In the genomic region with DNA sequence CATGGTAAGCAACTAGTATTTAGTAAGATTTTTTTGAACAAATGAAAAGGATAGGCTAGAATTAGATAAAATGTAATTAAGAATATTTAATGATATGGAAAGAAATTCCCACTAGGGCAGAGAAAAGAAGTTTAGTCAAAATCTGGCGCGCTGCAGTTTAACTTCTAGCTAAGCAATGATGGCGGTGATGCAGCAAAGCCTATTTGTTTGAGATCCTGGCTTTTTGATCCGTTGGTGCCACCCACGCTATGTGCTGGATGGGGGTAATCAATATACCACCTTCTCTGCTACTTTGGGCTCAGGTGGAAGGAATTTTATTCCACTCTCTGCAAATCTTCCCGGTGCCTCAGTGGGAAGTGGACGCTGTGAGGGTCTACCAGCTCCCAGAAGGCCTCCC, we compare ENCODE assay signal across 8 cellular contexts.
DNase-seq lines count a peak whose midpoint lies in the region; ATAC-seq lines count a peak whose summit lies in the region.

No MANE protein-coding gene starts in this region.

- H3K27me3 ChIP-seq in iPS-20b (ENCODE audit: insufficient read depth, low read length): no peaks in the 10 kb centered on the region
- peaks cover 0 to 3% (median 0%) of the 10 kb centered on the region in 5 donors for H3K27me3 ChIP-seq in subcutaneous abdominal adipose tissue (ENCODE audit: control insufficient read depth in 5 of 5, insufficient read depth in 4 of 5, low read length in 5 of 5)

- H3K9ac ChIP-seq in iPS-20b (ENCODE audit: low read depth, low read length): peak overlapping the region; percentile 81; the same call in 1 of the 2 replicates
- peak overlapping the region in 3 of 5 donors; percentile 24 to 80 (median 77) for H3K9ac ChIP-seq in subcutaneous abdominal adipose tissue (ENCODE audit: low read length in 5 of 5)

- H3K36me3 ChIP-seq in iPS-20b (ENCODE audit: insufficient read depth, low read depth, low read length) (no peaks in the 10 kb centered on the region), subcutaneous abdominal adipose tissue (ENCODE audit: control insufficient read depth in 5 of 5, insufficient read depth in 5 of 5, low read length in 5 of 5) (no peaks in the 10 kb centered on the region)

- H3K4me3 ChIP-seq in iPS-20b (ENCODE audit: low read length) (peak overlapping the region; percentile 80), subcutaneous abdominal adipose tissue (ENCODE audit: low read depth in 1 of 5, low read length in 5 of 5) (peak overlapping the region; percentile 56 to 88 (median 84))

- H3K4me1 ChIP-seq in iPS-20b (ENCODE audit: insufficient read depth, low read length) (peaks cover 15% of the 10 kb centered on the region; the same call in 1 of the 2 replicates), subcutaneous abdominal adipose tissue (ENCODE audit: control insufficient read depth in 5 of 5, insufficient read depth in 5 of 5, low read length in 5 of 5) (peaks cover 0 to 19% (median 16%) of the 10 kb centered on the region in 5 donors)

- no peaks in the 10 kb centered on the region for H3K36me3 Mint-ChIP-seq in activated naive CD8-positive, alpha-beta T cell

- ATAC-seq in GM19463 (IDR thresholded peaks at IDR 0.05; ENCODE audit: unreplicated experiment): no peak
- ATAC-seq in GM21526 (IDR thresholded peaks at IDR 0.05; ENCODE audit: low FRiP score, unreplicated experiment): no peak

- H3K9me3 ChIP-seq in iPS-20b (ENCODE audit: insufficient read depth, low read depth, low read length) (no peaks in the 10 kb centered on the region), subcutaneous abdominal adipose tissue (ENCODE audit: control insufficient read depth in 5 of 5, low read length in 5 of 5) (no peaks in the 10 kb centered on the region)

- H3K27me3 Mint-ChIP-seq in activated naive CD8-positive, alpha-beta T cell: peaks cover 33% of the 10 kb centered on the region

- H3K4me3 Mint-ChIP-seq in activated naive CD8-positive, alpha-beta T cell: peak overlapping the region; percentile 43

- peak; percentile 86 for DNase-seq in NCI-H2227 treated with DMSO at 0.1 percent for 48 hours (lab: John Stamatoyannopoulos, UW)
- DNase-seq in NCI-H2227 (lab: John Stamatoyannopoulos, UW; ENCODE audit: unreplicated experiment): no peak
- DNase-seq in NCI-H2081 (lab: John Stamatoyannopoulos, UW): no peak

- H3K9me3 Mint-ChIP-seq in activated naive CD8-positive, alpha-beta T cell (ENCODE audit: low read depth): peaks cover 4% of the 10 kb centered on the region

- no peak overlapping the region for H3K27ac ChIP-seq in iPS-20b (ENCODE audit: low read length)
- H3K27ac ChIP-seq in subcutaneous abdominal adipose tissue (ENCODE audit: low read depth, low read length): no peak overlapping the region

- peaks cover 8% of the 10 kb centered on the region for H3K4me1 Mint-ChIP-seq in activated naive CD8-positive, alpha-beta T cell (ENCODE audit: low read depth)

- no peak overlapping the region for H3K27ac Mint-ChIP-seq in activated naive CD8-positive, alpha-beta T cell
